1 cellular context compared by ENCODE assay signal in the genomic region with DNA sequence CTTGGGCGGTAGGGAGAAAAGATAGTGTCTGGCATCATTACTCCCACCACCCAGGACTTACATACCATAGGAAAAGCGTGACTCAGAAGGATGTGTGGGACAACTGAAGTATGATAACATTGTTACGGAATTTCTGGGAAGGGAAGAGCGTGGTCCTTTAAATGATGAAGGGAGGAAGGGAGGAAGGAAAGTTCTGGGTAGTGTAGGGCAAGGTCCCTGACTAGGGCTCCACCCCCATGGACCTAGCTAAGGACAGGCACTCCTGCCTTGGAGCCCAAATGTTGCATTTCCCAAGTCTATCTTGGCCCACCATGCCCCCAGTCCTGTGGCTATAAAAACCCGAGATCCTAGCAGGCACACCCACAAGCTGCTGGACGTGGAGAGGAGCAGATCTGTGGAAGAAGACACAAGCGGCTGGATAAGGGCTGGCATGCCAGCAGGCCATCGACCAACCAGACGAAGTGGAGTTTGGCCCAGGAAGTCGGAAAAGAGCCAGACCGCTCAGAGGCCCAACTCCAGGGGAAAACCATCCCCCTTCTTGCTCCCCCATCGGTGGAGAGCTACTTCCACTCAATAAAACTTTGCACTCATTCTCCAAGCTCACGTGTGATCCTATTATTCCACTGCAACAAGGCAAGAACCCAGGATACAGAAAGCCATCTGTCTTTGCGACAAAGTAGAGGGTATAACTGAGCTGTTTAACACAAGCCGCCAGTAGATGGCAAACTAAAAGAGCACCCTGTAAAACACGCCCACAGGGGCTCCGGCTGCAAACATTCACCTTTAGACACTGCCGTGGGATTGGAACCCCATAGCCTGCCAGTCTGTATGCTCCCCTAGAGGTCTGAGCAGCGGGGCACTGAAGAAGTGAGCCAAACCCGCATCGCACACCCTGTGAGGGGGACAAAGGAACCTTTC.
TF ChIP-seq lines count a peak whose summit lies in the region.

No MANE protein-coding gene starts in this region.

TF ChIP-seq in H1, 55 proteins besides CTCF, POLR2A, EP300 and RAD21 (continued from another document):
- TF ChIP-seq SAP30 (IDR thresholded peaks at IDR 0.05; ENCODE audit: insufficient read depth, insufficient replicate concordance, low read length), result no peak
- no peak for TF ChIP-seq YY1 (IDR thresholded peaks at IDR 0.05; ENCODE audit: low read depth, low read length)
- no peak for TF ChIP-seq EZH2 (IDR thresholded peaks at IDR 0.05; ENCODE audit: low read depth, low read length, severe bottlenecking)
- TF ChIP-seq, protein P1, sequence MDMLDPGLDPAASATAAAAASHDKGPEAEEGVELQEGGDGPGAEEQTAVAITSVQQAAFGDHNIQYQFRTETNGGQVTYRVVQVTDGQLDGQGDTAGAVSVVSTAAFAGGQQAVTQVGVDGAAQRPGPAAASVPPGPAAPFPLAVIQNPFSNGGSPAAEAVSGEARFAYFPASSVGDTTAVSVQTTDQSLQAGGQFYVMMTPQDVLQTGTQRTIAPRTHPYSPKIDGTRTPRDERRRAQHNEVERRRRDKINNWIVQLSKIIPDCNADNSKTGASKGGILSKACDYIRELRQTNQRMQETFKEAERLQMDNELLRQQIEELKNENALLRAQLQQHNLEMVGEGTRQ (IDR thresholded peaks at IDR 0.05; ENCODE audit: low read length), result no peak
- no peak for TF ChIP-seq CREB1 (IDR thresholded peaks at IDR 0.05)
- TF ChIP-seq RFX5 (IDR thresholded peaks at IDR 0.05; ENCODE audit: borderline replicate concordance, low read depth, low read length), result no peak
- TF ChIP-seq CTBP2 (IDR thresholded peaks at IDR 0.05; ENCODE audit: borderline replicate concordance, insufficient read depth, insufficient read length, low read length), result no peak
- TF ChIP-seq SP4 (IDR thresholded peaks at IDR 0.05; ENCODE audit: low read length), result no peak
- TF ChIP-seq GTF2F1 (IDR thresholded peaks at IDR 0.05; ENCODE audit: borderline replicate concordance, low read depth, low read length), result no peak
- no peak for TF ChIP-seq GABPA (IDR thresholded peaks at IDR 0.05; ENCODE audit: borderline replicate concordance, insufficient read depth, low read length)
